Comparison of ENCODE assay signal across 8 cellular contexts in genomic region chr10:29386347-29386999, GRCh38.
DNase-seq lines count a peak whose midpoint lies in the region; ATAC-seq and TF ChIP-seq lines count a peak whose summit lies in the region.

No MANE protein-coding gene starts in this region.

- no peaks in the 10 kb centered on the region for H4K20me1 ChIP-seq in fibroblast of lung (ENCODE audit: control insufficient read depth, extremely low read depth, insufficient read depth, low read length)
- no peaks in the 10 kb centered on the region for H4K20me1 ChIP-seq in osteoblast (ENCODE audit: insufficient read depth, low read length)

- TF ChIP-seq POLR2A in heart left ventricle (IDR thresholded peaks at IDR 0.05) = no peak

- H3K4me1 ChIP-seq in heart left ventricle (no peaks in the 10 kb centered on the region), RWPE2 (ENCODE audit: insufficient read depth, poor library complexity, severe bottlenecking) (no peaks in the 10 kb centered on the region), fibroblast of lung (ENCODE audit: control insufficient read depth, extremely low read depth, insufficient read depth, low read length) (no peaks in the 10 kb centered on the region), osteoblast (ENCODE audit: insufficient read depth, low read length) (no peaks in the 10 kb centered on the region)

- no peak overlapping the region for H3K27ac ChIP-seq in heart left ventricle
- no peak overlapping the region for H3K27ac ChIP-seq in RWPE2 (ENCODE audit: poor library complexity, severe bottlenecking)
- H3K27ac ChIP-seq in fibroblast of lung (ENCODE audit: insufficient read depth, low read length) = no peak overlapping the region
- no peak overlapping the region for H3K27ac ChIP-seq in osteoblast (ENCODE audit: low read depth, low read length)

- H3K79me2 ChIP-seq in fibroblast of lung (ENCODE audit: control insufficient read depth, insufficient read depth, low read length) = no peaks in the 10 kb centered on the region
- H3K79me2 ChIP-seq in osteoblast (ENCODE audit: insufficient read depth, low read length) = no peaks in the 10 kb centered on the region

- peak in 1 of 4 donors; percentile 47 for ATAC-seq in heart left ventricle
- ATAC-seq in HG03060 (IDR thresholded peaks at IDR 0.05; ENCODE audit: low read depth, unreplicated experiment) = peak; percentile 54
- ATAC-seq in RWPE2 (ENCODE audit: low read depth) = peak; percentile 29; the same call in 1 of the 3 replicates

- TF ChIP-seq CTCF in heart left ventricle (IDR thresholded peaks at IDR 0.05) = peak; percentile 71 to 82 (median 76)
- TF ChIP-seq CTCF in RWPE2 (IDR thresholded peaks at IDR 0.05; ENCODE audit: poor library complexity, severe bottlenecking) = peak; percentile 83
- TF ChIP-seq CTCF in fibroblast of lung (conservative IDR thresholded peaks at IDR 0.05 in 1 of 2, IDR thresholded peaks at IDR 0.05 in 1 of 2; ENCODE audit: low read depth in 1 of 2, low read length in 2 of 2) = peak; percentile 66 to 72
- TF ChIP-seq CTCF in osteoblast (IDR thresholded peaks at IDR 0.05; ENCODE audit: extremely low read depth, low read depth, low read length) = peak; percentile 76

- H2AFZ ChIP-seq in fibroblast of lung (ENCODE audit: low read length) (no peak overlapping the region), osteoblast (ENCODE audit: low read length) (peak overlapping the region; percentile 59)

- no peak for DNase-seq in heart left ventricle
- no peak for DNase-seq in cardiac septum (ENCODE audit: low spot score)
- DNase-seq in RWPE2 (ENCODE audit: low spot score) = no peak
- DNase-seq in fibroblast of lung (ENCODE audit: low read depth in 2 of 2) = peak; percentile 38 to 53
- no peak for DNase-seq in osteoblast (ENCODE audit: insufficient read length, low spot score, missing footprints)
- DNase-seq in GM19240 (ENCODE audit: insufficient read length, low spot score) = no peak
- DNase-seq in ecto neural progenitor cell (ENCODE audit: low spot score) = no peak

- peaks cover 0 to 2% (median 0%) of the 10 kb centered on the region in 9 donors for H3K27me3 ChIP-seq in heart left ventricle
- no peaks in the 10 kb centered on the region for H3K27me3 ChIP-seq in RWPE2 (ENCODE audit: insufficient read depth, poor library complexity, severe bottlenecking)
- H3K27me3 ChIP-seq in fibroblast of lung (ENCODE audit: control insufficient read depth, insufficient read depth, low read length) = peaks cover 9% of the 10 kb centered on the region
- H3K27me3 ChIP-seq in osteoblast (ENCODE audit: insufficient read depth, low read length) = no peaks in the 10 kb centered on the region

- H3K4me2 ChIP-seq in fibroblast of lung (ENCODE audit: extremely low read depth, insufficient read depth, low read length) (peak overlapping the region; percentile 55), osteoblast (ENCODE audit: insufficient read depth, low read length) (peak overlapping the region; percentile 58)

- intact Hi-C loops in heart left ventricle (cut with DNase I) (loop anchor here in 6 of 10 donors (2.0 to 10.0 kb wide), 6 partner anchors 58 to 458 kb away; no protein-coding TSS in a partner anchor), cardiac septum (cut with DNase I) (no loop called here)

- H3K9me3 ChIP-seq in heart left ventricle = no peaks in the 10 kb centered on the region
- H3K9me3 ChIP-seq in RWPE2 (ENCODE audit: severe bottlenecking) = no peaks in the 10 kb centered on the region
- H3K9me3 ChIP-seq in fibroblast of lung (ENCODE audit: control insufficient read depth, insufficient read depth, low read depth, low read length) = no peaks in the 10 kb centered on the region
- no peaks in the 10 kb centered on the region for H3K9me3 ChIP-seq in osteoblast (ENCODE audit: low read depth, low read length)

- WGBS in heart left ventricle, 4 donors = 46 to 49% (median 48%) methylated on average over 8 of the region's 8 CpGs

- H3K4me3 ChIP-seq in heart left ventricle (no peak overlapping the region), RWPE2 (ENCODE audit: severe bottlenecking) (no peak overlapping the region), fibroblast of lung (replicated peaks in 1 of 4; ENCODE audit: control extremely low read depth in 1 of 4, insufficient read depth in 1 of 4, low read depth in 3 of 4, low read length in 4 of 4) (no peak overlapping the region), osteoblast (ENCODE audit: insufficient read depth, low read length) (no peak overlapping the region)

- H3K36me3 ChIP-seq in heart left ventricle (no peaks in the 10 kb centered on the region), RWPE2 (ENCODE audit: low read depth) (no peaks in the 10 kb centered on the region), fibroblast of lung (ENCODE audit: control insufficient read depth, insufficient read depth, low read length) (no peaks in the 10 kb centered on the region), osteoblast (ENCODE audit: insufficient read depth, low read length) (no peaks in the 10 kb centered on the region)

- no peak overlapping the region for H3K9ac ChIP-seq in fibroblast of lung (ENCODE audit: insufficient read depth, low read length)

Comparison
In these comparisons a context has a peak if more than half of its experiments do, and no peak if none do; other contexts are left out.
1. DNase-seq: peak in fibroblast of lung (2 of 2); none in heart left ventricle (0 of 5), cardiac septum (single experiment), RWPE2 (single experiment), osteoblast (single experiment), GM19240 (single experiment) and ecto neural progenitor cell (single experiment).
2. Peak in every context shown above with its lines, with median percentiles within 50 percentile points of each other: CTCF ChIP-seq.